In the genomic region with DNA sequence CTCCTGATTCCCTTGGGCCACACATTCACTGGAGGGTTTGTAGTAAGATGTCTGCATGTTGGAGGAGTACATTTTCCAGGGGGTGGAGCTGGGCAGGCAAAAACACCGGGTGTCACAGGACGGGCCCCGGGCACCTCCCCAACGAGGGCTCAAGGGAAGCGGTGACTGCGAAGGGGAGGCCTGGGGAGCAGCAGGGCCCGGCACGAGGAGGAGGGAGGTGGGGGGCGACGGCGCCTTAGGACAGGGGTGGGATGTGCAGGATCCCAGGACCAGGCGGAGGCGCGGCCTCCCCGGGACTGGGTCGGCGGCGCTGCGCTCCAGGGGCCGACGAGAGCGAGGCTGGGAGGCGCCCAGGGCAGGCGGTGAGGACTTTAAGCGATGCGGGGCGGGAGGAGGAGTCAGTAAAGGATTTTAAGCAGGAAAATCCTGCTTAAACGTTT, we compare ENCODE assay signal across 8 cellular contexts. TPM values are rescaled to one million over a fixed set of nuclear protein-coding genes. Genes with fewer than 3 reads are reported as not detected.
DNase-seq lines count a peak whose midpoint lies in the region; ATAC-seq and TF ChIP-seq lines count a peak whose summit lies in the region.

No MANE protein-coding gene starts in this region.

- H3K4me1 ChIP-seq in ectodermal cell (ENCODE audit: control insufficient read depth, insufficient read depth, low read length) (peaks cover 9% of the 10 kb centered on the region), mesodermal cell (ENCODE audit: control insufficient read depth, insufficient read depth, low read length, poor library complexity, severe bottlenecking) (peaks cover 9% of the 10 kb centered on the region)

- H3K9me3 ChIP-seq in ectodermal cell (ENCODE audit: control insufficient read depth, low read length) (no peaks in the 10 kb centered on the region), mesodermal cell (ENCODE audit: control insufficient read depth, low read length) (no peaks in the 10 kb centered on the region)

- TF ChIP-seq CTCF in AG04449 (IDR thresholded peaks at IDR 0.05; ENCODE audit: insufficient read depth, low read length, missing control alignments) = no peak

- CTCF ChIA-PET in AG04449 (lab: Yijun Ruan, JAX) = no interaction called here

- ATAC-seq in GM19023 (IDR thresholded peaks at IDR 0.05; ENCODE audit: unreplicated experiment) = peak; percentile 33
- peak; percentile 5 to 26 for ATAC-seq in activated CD4-positive, CD25-positive, alpha-beta regulatory T cell treated with anti-CD3 and anti-CD28 coated beads, Interleukin-2, amount 50 U/mL, for 24 hours
- ATAC-seq in stimulated activated naive CD8-positive, alpha-beta T cell treated with anti-CD3 and anti-CD28 coated beads, Interleukin-15, Interleukin-2, amounts not matched to agents 100 U/mL and 50 U/mL, for 24 hours = peak; percentile 7

- DNase-seq in AG04449 (ENCODE audit: low read depth, low spot score) = no peak
- DNase-seq in HS-27A (ENCODE audit: low read depth) = peak; percentile 11
- peak; percentile 52 for DNase-seq in stimulated activated naive CD8-positive, alpha-beta T cell treated with anti-CD3 and anti-CD28 coated beads, Interleukin-15, Interleukin-2, amounts not matched to agents 100 U/mL and 50 U/mL, for 24 hours
- DNase-seq in superior temporal gyrus (ENCODE audit: extremely low spot score) = no peak

- no peaks in the 10 kb centered on the region for H3K27me3 ChIP-seq in ectodermal cell (ENCODE audit: control insufficient read depth, insufficient read depth, low read length, poor library complexity, severe bottlenecking)

- H3K27ac ChIP-seq in ectodermal cell (ENCODE audit: insufficient read depth, low read depth, low read length, poor library complexity, severe bottlenecking) (peak overlapping the region; percentile 19), mesodermal cell (ENCODE audit: low read depth, low read length, severe bottlenecking) (peak overlapping the region; percentile 86)

- H3K4me3 ChIP-seq in AG04449 (ENCODE audit: low read depth, low read length) (peak overlapping the region; percentile 92), ectodermal cell (ENCODE audit: insufficient read depth, low read depth, low read length) (peak overlapping the region; percentile 77), mesodermal cell (ENCODE audit: extremely low read depth, insufficient read depth, low read length, poor library complexity, severe bottlenecking) (peak overlapping the region; percentile 95)

- POLR2A ChIA-PET in AG04449 (lab: Yijun Ruan, JAX) = interaction anchor here (0.6 kb wide), 1 partner anchor 168 kb away, joined by 3 read pairs; no protein-coding TSS in a partner anchor

- H3K36me3 ChIP-seq in ectodermal cell (ENCODE audit: control insufficient read depth, insufficient read depth, low read length) = no peaks in the 10 kb centered on the region
- H3K36me3 ChIP-seq in mesodermal cell (ENCODE audit: control insufficient read depth, insufficient read depth, low read length) = peaks cover 21% of the 10 kb centered on the region

- 1% methylated on average over 28 of the region's 28 CpGs for WGBS in ectodermal cell, 2 experiments
- WGBS in mesodermal cell (ENCODE audit: insufficient coverage in 2 of 2), 2 experiments = 1% methylated on average over 22 to 24 of the region's 28 CpGs

RNA-seq across cellular contexts. Expression of a gene that starts 0.5 kb away (rescaled TPM):
- polyA plus RNA-seq in ectodermal cell (2013, experiment 1 of 4) = 42.0 TPM
- 37.3 TPM for polyA plus RNA-seq in ectodermal cell (2013, experiment 2 of 4)
- 34.3 TPM for polyA plus RNA-seq in ectodermal cell (2013, experiment 3 of 4)
- polyA plus RNA-seq in ectodermal cell (2013, experiment 4 of 4) = 31.9 TPM
- polyA plus RNA-seq in mesodermal cell (2013, experiment 1 of 2) = 39.1 TPM
- polyA plus RNA-seq in mesodermal cell (2013, experiment 2 of 2) = 40.5 TPM

RNA-seq across cellular contexts. Expression of a gene that starts 30.0 kb away (rescaled TPM):
- polyA plus RNA-seq in ectodermal cell (2013, experiment 1 of 4) = 11.6 TPM
- polyA plus RNA-seq in ectodermal cell (2013, experiment 2 of 4) = 13.8 TPM
- 14.3 TPM for polyA plus RNA-seq in ectodermal cell (2013, experiment 3 of 4)
- 12.9 TPM for polyA plus RNA-seq in ectodermal cell (2013, experiment 4 of 4)
- 8.4 TPM for polyA plus RNA-seq in mesodermal cell (2013, experiment 1 of 2)
- 11.0 TPM for polyA plus RNA-seq in mesodermal cell (2013, experiment 2 of 2)

RNA-seq across cellular contexts. Expression of a gene that starts 56.1 kb away (rescaled TPM):
- 9.5 TPM for polyA plus RNA-seq in ectodermal cell (2013, experiment 1 of 4)
- 11.8 TPM for polyA plus RNA-seq in ectodermal cell (2013, experiment 2 of 4)
- polyA plus RNA-seq in ectodermal cell (2013, experiment 3 of 4) = 10.0 TPM
- polyA plus RNA-seq in ectodermal cell (2013, experiment 4 of 4) = 9.7 TPM
- 5.0 TPM for polyA plus RNA-seq in mesodermal cell (2013, experiment 1 of 2)
- 7.2 TPM for polyA plus RNA-seq in mesodermal cell (2013, experiment 2 of 2)

RNA-seq across cellular contexts. Expression of a gene that starts 58.2 kb away (rescaled TPM):
- not detected for polyA plus RNA-seq in ectodermal cell (2013, experiment 1 of 4)
- not detected for polyA plus RNA-seq in ectodermal cell (2013, experiment 2 of 4)
- polyA plus RNA-seq in ectodermal cell (2013, experiment 3 of 4) = not detected
- not detected for polyA plus RNA-seq in ectodermal cell (2013, experiment 4 of 4)
- not detected for polyA plus RNA-seq in mesodermal cell (2013, experiment 1 of 2)
- not detected for polyA plus RNA-seq in mesodermal cell (2013, experiment 2 of 2)

Comparison
In these comparisons a context has a peak if more than half of its experiments do, and no peak if none do; other contexts are left out.
1. DNase-seq: peak in HS-27A (single experiment) and stimulated activated naive CD8-positive, alpha-beta T cell treated with anti-CD3 and anti-CD28 coated beads, Interleukin-15, Interleukin-2, amounts not matched to agents 100 U/mL and 50 U/mL, for 24 hours (single experiment); none in AG04449 (single experiment) and superior temporal gyrus (single experiment).
2. Peak in every context shown above with its lines, with median percentiles within 50 percentile points of each other: H3K4me3 ChIP-seq and ATAC-seq.